9 cellular contexts compared by ENCODE assay signal in genomic region chr14:58731465-58732330, GRCh38.
A peak's percentile ranks its signal among the peaks of the same experiment; 100 is the strongest.
DNase-seq lines count a peak whose midpoint lies in the region; ATAC-seq and TF ChIP-seq lines count a peak whose summit lies in the region.
"Had no signal": no experiment of that assay in that cellular context is flagged by ENCODE, and none has a peak within 500 bp of the region (broad histone marks: within the 10 kb centered on the region; RNA-seq: fewer than 3 reads in every experiment).

No MANE protein-coding gene starts in this region.

- no peak overlapping the region for H3K4me2 ChIP-seq in hepatocyte

- no peak for ATAC-seq in esophagus mucosa

- 60% methylated on average over 2 of the region's 2 CpGs for WGBS in hepatocyte (ENCODE audit: low lambda C conversion rate, missing lambda C conversion rate)
- WGBS in thymus: 97% methylated on average over 2 of the region's 2 CpGs

- no peaks in the 10 kb centered on the region for H3K9me3 ChIP-seq in ascending aorta
- H3K9me3 ChIP-seq in hepatocyte (ENCODE audit: low read depth): no peaks in the 10 kb centered on the region
- no peaks in the 10 kb centered on the region for H3K9me3 ChIP-seq in thymus (ENCODE audit: control insufficient read depth)
- no peaks in the 10 kb centered on the region for H3K9me3 ChIP-seq in uterus

- no peaks in the 10 kb centered on the region for H3K79me2 ChIP-seq in hepatocyte

- H3K27me3 ChIP-seq in ascending aorta: no peaks in the 10 kb centered on the region
- no peaks in the 10 kb centered on the region for H3K27me3 ChIP-seq in hepatocyte
- H3K27me3 ChIP-seq in thymus (ENCODE audit: control insufficient read depth, insufficient read depth): no peaks in the 10 kb centered on the region
- no peaks in the 10 kb centered on the region for H3K27me3 ChIP-seq in uterus

- H4K20me1 ChIP-seq in hepatocyte (ENCODE audit: insufficient read depth, poor library complexity, severe bottlenecking): no peaks in the 10 kb centered on the region

- intact Hi-C loops in ascending aorta (cut with DNase I): loop anchor here (5.0 kb wide), 1 partner anchor 94 kb away; the partner anchor contains the start of gene DACT1
- intact Hi-C loops in uterus (cut with DNase I; ENCODE audit: low total_unique reads): no loop called here

- H3K4me1 ChIP-seq in ascending aorta (peaks cover 0 to 12% of the 10 kb centered on the region in 2 donors), hepatocyte (ENCODE audit: insufficient read depth) (no peaks in the 10 kb centered on the region), thymus (ENCODE audit: control insufficient read depth, insufficient read depth, low read length) (no peaks in the 10 kb centered on the region), uterus (no peaks in the 10 kb centered on the region)

- no peaks in the 10 kb centered on the region for H3K9me2 ChIP-seq in hepatocyte (replicated peaks; ENCODE audit: insufficient read depth)

- peak; percentile 35 for DNase-seq in HK-2 (ENCODE audit: unreplicated experiment)
- no peak for DNase-seq in ascending aorta (ENCODE audit: low spot score in 2 of 2)
- DNase-seq in hepatocyte (ENCODE audit: low spot score): no peak
- DNase-seq in uterus: no peak
- no peak for DNase-seq in NCI-H146 treated with DMSO at 0.1 percent for 48 hours (lab: John Stamatoyannopoulos, UW; ENCODE audit: unreplicated experiment)
- DNase-seq: left cardiac atrium, NCI-H2029 had no signal

- H3K4me3 ChIP-seq in ascending aorta (peak overlapping the region in 1 of 2 donors; percentile 22), hepatocyte (no peak overlapping the region), thymus (ENCODE audit: low read length) (no peak overlapping the region), uterus (no peak overlapping the region)

- H3K27ac ChIP-seq in ascending aorta (peak overlapping the region; percentile 69 to 70), hepatocyte (peak overlapping the region; percentile 6), thymus (ENCODE audit: low read depth) (peak overlapping the region; percentile 4), uterus (peak overlapping the region in 1 of 2 donors; percentile 6)

- H3K36me3 ChIP-seq in ascending aorta: no peaks in the 10 kb centered on the region
- no peaks in the 10 kb centered on the region for H3K36me3 ChIP-seq in hepatocyte (replicated peaks; ENCODE audit: insufficient read depth, low read depth)
- no peaks in the 10 kb centered on the region for H3K36me3 ChIP-seq in thymus (ENCODE audit: control insufficient read depth, insufficient read depth)
- no peaks in the 10 kb centered on the region for H3K36me3 ChIP-seq in uterus

- TF ChIP-seq CTCF in ascending aorta (IDR thresholded peaks at IDR 0.05) (no peak), hepatocyte (IDR thresholded peaks at IDR 0.05; ENCODE audit: poor library complexity) (no peak), uterus (IDR thresholded peaks at IDR 0.05) (no peak)

- no peak overlapping the region for H2AFZ ChIP-seq in hepatocyte

- no peak for TF ChIP-seq POLR2A in uterus (IDR thresholded peaks at IDR 0.05)
